Comparison of ENCODE assay signal across 13 cellular contexts in the genomic region with DNA sequence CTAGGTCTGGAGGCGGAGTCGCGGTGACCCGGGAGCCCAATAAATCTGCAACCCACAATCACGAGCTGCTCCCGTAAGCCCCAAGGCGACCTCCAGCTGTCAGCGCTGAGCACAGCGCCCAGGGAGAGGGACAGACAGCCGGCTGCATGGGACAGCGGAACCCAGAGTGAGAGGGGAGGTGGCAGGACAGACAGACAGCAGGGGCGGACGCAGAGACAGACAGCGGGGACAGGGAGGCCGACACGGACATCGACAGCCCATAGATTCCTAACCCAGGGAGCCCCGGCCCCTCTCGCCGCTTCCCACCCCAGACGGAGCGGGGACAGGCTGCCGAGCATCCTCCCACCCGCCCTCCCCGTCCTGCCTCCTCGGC. TPM values are rescaled to one million over a fixed set of nuclear protein-coding genes. Genes with fewer than 3 reads are reported as not detected.
A peak's percentile ranks its signal among the peaks of the same experiment; 100 is the strongest.
DNase-seq lines count a peak whose midpoint lies in the region; ATAC-seq lines count a peak whose summit lies in the region.
"Had no signal": no experiment of that assay in that cellular context is flagged by ENCODE, and none has a peak within 500 bp of the region (broad histone marks: within the 10 kb centered on the region; RNA-seq: fewer than 3 reads in every experiment).

A gene (plus strand): TSS at position 68 of the 373 bp plus-strand sequence. CDS start 375 bp downstream, outside the sequence.

- H3K36me3 Mint-ChIP-seq in activated T-helper 17 cell treated with anti-CD3 and anti-CD28 coated beads, Interleukin-2, amount 50 U/mL, for 72 hours (ENCODE audit: low read depth) = peaks cover 5% of the 10 kb centered on the region
- H3K36me3 Mint-ChIP-seq in naive B cell = no peaks in the 10 kb centered on the region

- H3K27ac Mint-ChIP-seq in activated T-helper 17 cell treated with anti-CD3 and anti-CD28 coated beads, Interleukin-2, amount 50 U/mL, for 72 hours = no peak within 1 kb of the TSS
- peak within 1 kb of the TSS in 4 of 6 donors; percentile 33 to 56 (median 43) for H3K27ac Mint-ChIP-seq in naive B cell

- H3K4me3 Mint-ChIP-seq in activated T-helper 17 cell treated with anti-CD3 and anti-CD28 coated beads, Interleukin-2, amount 50 U/mL, for 72 hours = peak within 1 kb of the TSS; percentile 79
- H3K4me3 Mint-ChIP-seq in naive B cell = peak within 1 kb of the TSS; percentile 70 to 84 (median 75)

- H3K4me1 Mint-ChIP-seq in activated T-helper 17 cell treated with anti-CD3 and anti-CD28 coated beads, Interleukin-2, amount 50 U/mL, for 72 hours = no peaks in the 10 kb centered on the region
- peaks cover 10 to 28% (median 25%) of the 10 kb centered on the region in 3 donors for H3K4me1 Mint-ChIP-seq in naive B cell

- ATAC-seq in activated T-helper 17 cell treated with anti-CD3 and anti-CD28 coated beads, Interleukin-2, amount 50 U/mL, for 72 hours (replicated peaks) = peak; percentile 8
- no peak for ATAC-seq in naive B cell (ENCODE audit: low read depth in 2 of 2)
- ATAC-seq in HG03025 (IDR thresholded peaks at IDR 0.05; ENCODE audit: low FRiP score, unreplicated experiment) = no peak
- no peak for ATAC-seq in GM18519 (IDR thresholded peaks at IDR 0.05; ENCODE audit: low FRiP score, unreplicated experiment)
- ATAC-seq in GM21423 (IDR thresholded peaks at IDR 0.05; ENCODE audit: unreplicated experiment) = no peak

- DNase-seq in D341Med (ENCODE audit: low spot score) (peak; percentile 61), Kasumi-1 (lab: John Stamatoyannopoulos, UW) (peak; percentile 56 to 65), naive B cell (no peak), KG1 (lab: John Stamatoyannopoulos, UW) (no peak)
- DNase-seq: mesendoderm, SW 1271 had no signal

- no peaks in the 10 kb centered on the region for H3K9me3 Mint-ChIP-seq in activated T-helper 17 cell treated with anti-CD3 and anti-CD28 coated beads, Interleukin-2, amount 50 U/mL, for 72 hours
- no peaks in the 10 kb centered on the region for H3K9me3 Mint-ChIP-seq in naive B cell

- no peaks in the 10 kb centered on the region for H3K27me3 Mint-ChIP-seq in activated T-helper 17 cell treated with anti-CD3 and anti-CD28 coated beads, Interleukin-2, amount 50 U/mL, for 72 hours
- H3K27me3 Mint-ChIP-seq in naive B cell = peaks cover 0 to 22% (median 7%) of the 10 kb centered on the region in 3 donors

RNA-seq across cellular contexts. Expression of the gene that starts here (rescaled TPM):
- 1 to 10 TPM in 1 of 2 donors, under 1 TPM in 1; 0.65 to 1.4 TPM for total RNA-seq in activated T-helper 17 cell treated with anti-CD3 and anti-CD28 coated beads, Interleukin-2, amount 50 U/mL, for 72 hours
- under 1 TPM in 5 of 6 donors, not detected in 1; 0.07 to 0.80 (median 0.19) TPM for polyA plus RNA-seq in naive B cell (ENCODE audit: low read depth in 6 of 6)
- total RNA-seq: Daoy, esophagus mucosa, M059J had no signal

Comparison
In these comparisons a context has a peak if more than half of its experiments do, and no peak if none do; other contexts are left out.
1. DNase-seq: peak in D341Med (single experiment) and Kasumi-1 (2 of 2); none in naive B cell (single experiment) and KG1 (single experiment).